Comparison of ENCODE assay signal across 28 cellular contexts in genomic region chr20:53298260-53298659, GRCh38.
"Had no signal": no experiment of that assay in that cellular context is flagged by ENCODE, and none has a peak within 500 bp of the region (broad histone marks: within the 10 kb centered on the region; RNA-seq: fewer than 3 reads in every experiment).

No MANE protein-coding gene starts in this region.

- H3K4me1 ChIP-seq: left lung, lower lobe of right lung, pancreas, prostate gland, tibial artery, upper lobe of right lung, uterus had no signal

- H3K27me3 ChIP-seq: left lung, pancreas, sigmoid colon, suprapubic skin, tibial artery, upper lobe of right lung, uterus had no signal

- H3K36me3 ChIP-seq: left lung, lower lobe of right lung, pancreas, prostate gland, sigmoid colon, spleen, suprapubic skin, thoracic aorta, tibial artery, upper lobe of right lung, uterus had no signal

- DNase-seq: hypothalamus; immature natural killer cell; kidney; left colon; left lung; lower lobe of right lung; mesendoderm; naive B cell; natural killer cell; nucleus accumbens; pancreas; posterior cingulate gyrus; retina; right cardiac atrium; sigmoid colon; small intestine; spleen; stimulated activated CD4-positive, alpha-beta T cell treated with anti-CD3 and anti-CD28 coated beads, Interleukin-4, amount 100 ng/mL, for 24 hours; stimulated activated naive CD4-positive, alpha-beta T cell; tibial artery; trophoblast cell; upper lobe of right lung; uterus had no signal

- FAIRE-seq: islet of Langerhans, kidney, pancreas, small intestine had no signal

- H3K4me3 ChIP-seq: left lung, lower lobe of right lung, pancreas, prostate gland, sigmoid colon, spleen, suprapubic skin, thoracic aorta, tibial artery, upper lobe of right lung, uterus had no signal

- ATAC-seq: left lung; lower lobe of right lung; natural killer cell; pancreas; right cardiac atrium; stimulated activated effector memory CD8-positive, alpha-beta T cell treated with anti-CD3 and anti-CD28 coated beads, Interleukin-12 subunit alpha, Interleukin-12 subunit beta, amount 100 ng/mL, for 72 hours; upper lobe of right lung had no signal

- H3K9me3 ChIP-seq: left lung, lower lobe of right lung, pancreas, prostate gland, sigmoid colon, spleen, suprapubic skin, thoracic aorta, tibial artery, upper lobe of right lung, uterus had no signal

- H3K27ac ChIP-seq: left lung, lower lobe of right lung, pancreas, prostate gland, sigmoid colon, spleen, suprapubic skin, thoracic aorta, tibial artery, upper lobe of right lung, uterus had no signal
